Comparison of ENCODE assay signal across 10 cellular contexts in genomic region chr3:58536501-58537411, GRCh38. TPM values are rescaled to one million over a fixed set of nuclear protein-coding genes. Genes with fewer than 3 reads are reported as not detected.
A peak's percentile ranks its signal among the peaks of the same experiment; 100 is the strongest.
DNase-seq lines count a peak whose midpoint lies in the region; ATAC-seq and TF ChIP-seq lines count a peak whose summit lies in the region.
"Had no signal": no experiment of that assay in that cellular context is flagged by ENCODE, and none has a peak within 500 bp of the region (broad histone marks: within the 10 kb centered on the region; RNA-seq: fewer than 3 reads in every experiment).

ACOX2 (minus strand) TSS chr3:58537190; CDS start chr3:58535106, 2,084 bp downstream.

- H3K27me3 ChIP-seq in GM23338 (ENCODE audit: insufficient read depth), result no peaks in the 10 kb centered on the region

- DNase-seq in GM23338 (ENCODE audit: low spot score) (no peak), cardiac fibroblast (ENCODE audit: low read depth in 2 of 2) (peak; percentile 60 to 90), left colon (peak; percentile 54 to 67), GDM1 (lab: John Stamatoyannopoulos, UW) (no peak)
- DNase-seq in activated CD4-positive, alpha-beta T cell treated with anti-CD3 and anti-CD28 coated beads for 36 hours, result no peak
- DNase-seq in activated T-cell treated with anti-CD3 and anti-CD28 coated beads, Interleukin-2, amount 50 U/mL, for 24 hours, result no peak
- DNase-seq: NCI-H524 treated with DMSO at 0.1 percent for 48 hours had no signal

- H3K4me3 Mint-ChIP-seq in GM23338, result no peak within 1 kb of the TSS
- no peak within 1 kb of the TSS for H3K4me3 Mint-ChIP-seq in activated CD4-positive, alpha-beta T cell treated with anti-CD3 and anti-CD28 coated beads for 36 hours
- no peak within 1 kb of the TSS for H3K4me3 Mint-ChIP-seq in activated T-cell treated with anti-CD3 and anti-CD28 coated beads, Interleukin-2, amount 50 U/mL, for 24 hours

- no peaks in the 10 kb centered on the region for H3K36me3 ChIP-seq in GM23338 (ENCODE audit: insufficient read depth)

- H3K79me2 ChIP-seq in GM23338 (replicated peaks; ENCODE audit: insufficient read depth), result no peaks in the 10 kb centered on the region

- no peaks in the 10 kb centered on the region for H3K9me3 Mint-ChIP-seq in GM23338
- H3K9me3 Mint-ChIP-seq in activated CD4-positive, alpha-beta T cell treated with anti-CD3 and anti-CD28 coated beads for 36 hours (ENCODE audit: low read depth), result no peaks in the 10 kb centered on the region
- no peaks in the 10 kb centered on the region for H3K9me3 Mint-ChIP-seq in activated T-cell treated with anti-CD3 and anti-CD28 coated beads, Interleukin-2, amount 50 U/mL, for 24 hours

- peaks cover 17% of the 10 kb centered on the region for H3K4me1 Mint-ChIP-seq in GM23338
- peaks cover 13% of the 10 kb centered on the region for H3K4me1 Mint-ChIP-seq in activated CD4-positive, alpha-beta T cell treated with anti-CD3 and anti-CD28 coated beads for 36 hours
- H3K4me1 Mint-ChIP-seq in activated T-cell treated with anti-CD3 and anti-CD28 coated beads, Interleukin-2, amount 50 U/mL, for 24 hours (ENCODE audit: low read depth), result peaks cover 14% of the 10 kb centered on the region

- H3K36me3 Mint-ChIP-seq in GM23338 (ENCODE audit: low read depth), result no peaks in the 10 kb centered on the region
- no peaks in the 10 kb centered on the region for H3K36me3 Mint-ChIP-seq in activated CD4-positive, alpha-beta T cell treated with anti-CD3 and anti-CD28 coated beads for 36 hours (ENCODE audit: low read depth)
- H3K36me3 Mint-ChIP-seq in activated T-cell treated with anti-CD3 and anti-CD28 coated beads, Interleukin-2, amount 50 U/mL, for 24 hours (ENCODE audit: low read depth), result no peaks in the 10 kb centered on the region

- CTCF ChIA-PET in activated CD4-positive, alpha-beta T cell treated with anti-CD3 and anti-CD28 coated beads for 36 hours (lab: Charles Lee), result interaction anchor here (0.6 to 1.7 kb wide), 3 partner anchors 33 to 73 kb away, joined by 4 to 5 read pairs (median 4); no protein-coding TSS in a partner anchor

- H3K27ac ChIP-seq in GM23338 (ENCODE audit: low read depth) (no peak within 1 kb of the TSS), skin epidermis (peak within 1 kb of the TSS in 17 of 21 experiments; percentile 10 to 82 (median 63))

- no peaks in the 10 kb centered on the region for H3K4me1 ChIP-seq in GM23338 (ENCODE audit: insufficient read depth)

- TF ChIP-seq CTCF in GM23338 (conservative IDR thresholded peaks at IDR 0.05; ENCODE audit: low read depth in 2 of 2) (no peak), cardiac fibroblast (IDR thresholded peaks at IDR 0.05; ENCODE audit: low read depth, low read length) (no peak)

- no peak within 1 kb of the TSS for H3K27ac Mint-ChIP-seq in GM23338
- no peak within 1 kb of the TSS for H3K27ac Mint-ChIP-seq in activated CD4-positive, alpha-beta T cell treated with anti-CD3 and anti-CD28 coated beads for 36 hours
- H3K27ac Mint-ChIP-seq in activated T-cell treated with anti-CD3 and anti-CD28 coated beads, Interleukin-2, amount 50 U/mL, for 24 hours, result no peak within 1 kb of the TSS

- H3K4me3 ChIP-seq in GM23338 (no peak within 1 kb of the TSS), cardiac fibroblast (replicated peaks in 1 of 2; ENCODE audit: low read depth in 2 of 2, low read length in 2 of 2) (peak within 1 kb of the TSS; percentile 38 to 46), skin epidermis (peak within 1 kb of the TSS in 2 of 7 experiments; percentile 9 to 16)

- H2AFZ ChIP-seq in GM23338, result peak within 1 kb of the TSS; percentile 56; the same call in 1 of the 2 replicates

- no peak within 1 kb of the TSS for H3K4me2 ChIP-seq in GM23338

- intact Hi-C loops in left colon (cut with DNase I, micrococcal nuclease), result no loop called here
- intact Hi-C loops in activated CD4-positive, alpha-beta T cell treated with anti-CD3 and anti-CD28 coated beads for 36 hours (cut with DNase I, micrococcal nuclease), result no loop called here

- H3K27me3 Mint-ChIP-seq in GM23338 (ENCODE audit: insufficient read depth, low read depth, poor library complexity), result peaks cover 7% of the 10 kb centered on the region
- H3K27me3 Mint-ChIP-seq in activated CD4-positive, alpha-beta T cell treated with anti-CD3 and anti-CD28 coated beads for 36 hours, result no peaks in the 10 kb centered on the region
- H3K27me3 Mint-ChIP-seq in activated T-cell treated with anti-CD3 and anti-CD28 coated beads, Interleukin-2, amount 50 U/mL, for 24 hours, result no peaks in the 10 kb centered on the region

- no peaks in the 10 kb centered on the region for H3F3A ChIP-seq in GM23338 (replicated peaks; ENCODE audit: low read depth)

- peak; percentile 26; the same call in 2 of the 3 replicates for ATAC-seq in GM23338
- ATAC-seq in left colon, result peak; percentile 48
- no peak for ATAC-seq in activated CD4-positive, alpha-beta T cell treated with anti-CD3 and anti-CD28 coated beads for 36 hours
- ATAC-seq in GM18519 (IDR thresholded peaks at IDR 0.05; ENCODE audit: low FRiP score, unreplicated experiment), result no peak

- POLR2A ChIA-PET in activated CD4-positive, alpha-beta T cell treated with anti-CD3 and anti-CD28 coated beads for 36 hours (lab: Charles Lee), result no interaction called here

- no peaks in the 10 kb centered on the region for H3K9me2 ChIP-seq in GM23338 (ENCODE audit: insufficient read depth)

- no peaks in the 10 kb centered on the region for H4K20me1 ChIP-seq in GM23338 (replicated peaks; ENCODE audit: insufficient read depth)

TF ChIP-seq in GM23338, 12 proteins besides CTCF, POLR2A, EP300 and RAD21:
- no peak for TF ChIP-seq ETS1 (IDR thresholded peaks at IDR 0.05)
- TF ChIP-seq, protein P1, sequence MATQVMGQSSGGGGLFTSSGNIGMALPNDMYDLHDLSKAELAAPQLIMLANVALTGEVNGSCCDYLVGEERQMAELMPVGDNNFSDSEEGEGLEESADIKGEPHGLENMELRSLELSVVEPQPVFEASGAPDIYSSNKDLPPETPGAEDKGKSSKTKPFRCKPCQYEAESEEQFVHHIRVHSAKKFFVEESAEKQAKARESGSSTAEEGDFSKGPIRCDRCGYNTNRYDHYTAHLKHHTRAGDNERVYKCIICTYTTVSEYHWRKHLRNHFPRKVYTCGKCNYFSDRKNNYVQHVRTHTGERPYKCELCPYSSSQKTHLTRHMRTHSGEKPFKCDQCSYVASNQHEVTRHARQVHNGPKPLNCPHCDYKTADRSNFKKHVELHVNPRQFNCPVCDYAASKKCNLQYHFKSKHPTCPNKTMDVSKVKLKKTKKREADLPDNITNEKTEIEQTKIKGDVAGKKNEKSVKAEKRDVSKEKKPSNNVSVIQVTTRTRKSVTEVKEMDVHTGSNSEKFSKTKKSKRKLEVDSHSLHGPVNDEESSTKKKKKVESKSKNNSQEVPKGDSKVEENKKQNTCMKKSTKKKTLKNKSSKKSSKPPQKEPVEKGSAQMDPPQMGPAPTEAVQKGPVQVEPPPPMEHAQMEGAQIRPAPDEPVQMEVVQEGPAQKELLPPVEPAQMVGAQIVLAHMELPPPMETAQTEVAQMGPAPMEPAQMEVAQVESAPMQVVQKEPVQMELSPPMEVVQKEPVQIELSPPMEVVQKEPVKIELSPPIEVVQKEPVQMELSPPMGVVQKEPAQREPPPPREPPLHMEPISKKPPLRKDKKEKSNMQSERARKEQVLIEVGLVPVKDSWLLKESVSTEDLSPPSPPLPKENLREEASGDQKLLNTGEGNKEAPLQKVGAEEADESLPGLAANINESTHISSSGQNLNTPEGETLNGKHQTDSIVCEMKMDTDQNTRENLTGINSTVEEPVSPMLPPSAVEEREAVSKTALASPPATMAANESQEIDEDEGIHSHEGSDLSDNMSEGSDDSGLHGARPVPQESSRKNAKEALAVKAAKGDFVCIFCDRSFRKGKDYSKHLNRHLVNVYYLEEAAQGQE (IDR thresholded peaks at IDR 0.05; ENCODE audit: unreplicated experiment), result no peak
- TF ChIP-seq EZH2 (IDR thresholded peaks at IDR 0.05; ENCODE audit: low read depth, unreplicated experiment), result no peak
- no peak for TF ChIP-seq STAT1 (IDR thresholded peaks at IDR 0.05; ENCODE audit: unreplicated experiment)
- no peak for TF ChIP-seq CREB1 (CRISPR knock-in tag; IDR thresholded peaks at IDR 0.05; ENCODE audit: low read depth)
- no peak for TF ChIP-seq NANOG (IDR thresholded peaks at IDR 0.05; ENCODE audit: borderline replicate concordance)
- no peak for TF ChIP-seq JUNB (IDR thresholded peaks at IDR 0.05; ENCODE audit: unreplicated experiment)
- no peak for TF ChIP-seq ZNF331 (CRISPR knock-in tag; IDR thresholded peaks at IDR 0.05; ENCODE audit: low read depth)
TF ChIP-seq in GM23338: peak in this region for 0.

RNA-seq across cellular contexts. Expression of gene ACOX2, which starts in this region (rescaled TPM):
- total RNA-seq in GM23338 (2014; rRNA removed; shearing (Covaris generic)), result 0.31 and 1.1 TPM in 2 replicates
- polyA plus RNA-seq in GM23338 (2016; fragmentation: Nextera tagmentation; extraction: Ambion mirVana), result 1.9 and 2.9 TPM in 2 replicates
- total RNA-seq in left colon, result 10 to 100 TPM; 17.0 to 17.8 TPM
- not detected for total RNA-seq in activated CD4-positive, alpha-beta T cell treated with anti-CD3 and anti-CD28 coated beads for 36 hours
- total RNA-seq: activated CD8-positive, alpha-beta memory T cell treated with anti-CD3 and anti-CD28 coated beads for 36 hours had no signal

Comparison
In these comparisons a context has a peak if more than half of its experiments do, and no peak if none do; other contexts are left out.
1. ATAC-seq: peak in GM23338 (single experiment) and left colon (single experiment); none in activated CD4-positive, alpha-beta T cell treated with anti-CD3 and anti-CD28 coated beads for 36 hours (single experiment) and GM18519 (single experiment).
2. DNase-seq: peak in cardiac fibroblast (2 of 2) and left colon (2 of 2); none in GM23338 (single experiment), GDM1 (single experiment), activated CD4-positive, alpha-beta T cell treated with anti-CD3 and anti-CD28 coated beads for 36 hours (single experiment) and activated T-cell treated with anti-CD3 and anti-CD28 coated beads, Interleukin-2, amount 50 U/mL, for 24 hours (single experiment).